ENCODE assay signal across 20 cellular contexts in the genomic region with DNA sequence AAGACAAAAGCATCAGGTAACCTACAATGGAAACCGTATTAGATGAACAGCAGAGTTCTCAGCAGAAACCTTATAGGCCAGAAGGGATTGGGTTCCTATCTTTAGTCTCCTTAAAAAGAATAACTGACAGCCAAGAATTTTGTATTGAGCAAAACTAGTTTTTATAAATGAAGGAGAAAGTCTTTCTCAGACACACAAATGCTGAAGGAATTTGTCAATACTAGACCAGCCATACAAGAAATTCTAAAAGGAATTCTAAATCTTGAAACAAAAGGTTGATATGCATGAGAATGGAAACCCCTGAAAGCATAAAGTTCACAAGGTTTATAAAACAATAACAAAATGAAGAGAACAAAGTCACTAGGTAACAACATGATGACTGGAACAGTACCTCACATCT. TPM values are rescaled to one million over a fixed set of nuclear protein-coding genes. Genes with fewer than 3 reads are reported as not detected.
DNase-seq lines count a peak whose midpoint lies in the region; ATAC-seq, FAIRE-seq and TF ChIP-seq lines count a peak whose summit lies in the region.
"Had no signal": no experiment of that assay in that cellular context is flagged by ENCODE, and none has a peak within 500 bp of the region (broad histone marks: within the 10 kb centered on the region; RNA-seq: fewer than 3 reads in every experiment).

No MANE protein-coding gene starts in this region.

- no peak for TF ChIP-seq POLR2A in HepG2 (IDR thresholded peaks at IDR 0.05; ENCODE audit: insufficient read depth in 1 of 2, low read depth in 2 of 2, low read length in 2 of 2)
- TF ChIP-seq POLR2A in right lobe of liver (IDR thresholded peaks at IDR 0.05), result no peak

- H3K79me2 ChIP-seq in HepG2 (ENCODE audit: insufficient read depth, low read length), result no peaks in the 10 kb centered on the region

- H3K27ac ChIP-seq in HepG2 (ENCODE audit: extremely low read length, insufficient read depth, low read length) (no peak overlapping the region), right lobe of liver (no peak overlapping the region), HEK293 (ENCODE audit: extremely low read depth, low read depth, low read length) (no peak overlapping the region), Panc1 (ENCODE audit: low read length) (no peak overlapping the region), right atrium auricular region (no peak overlapping the region)
- H3K27ac ChIP-seq: 22Rv1; A549; BLaER1 treated with 17β-estradiol and CSF1 and Interleukin-3, amounts not matched to agents 10 nM and 100 nM; C4-2B had no signal

- DNase-seq in HepG2 (ENCODE audit: low spot score), result no peak
- DNase-seq in right lobe of liver, result no peak
- DNase-seq in Panc1 (ENCODE audit: low read depth, low spot score), result no peak
- no peak for DNase-seq in right atrium auricular region (ENCODE audit: low spot score)
- no peak for DNase-seq in G401 (ENCODE audit: low spot score)
- DNase-seq in T-helper 1 cell, result no peak
- DNase-seq: AML-193; Caco-2; CD4-positive, alpha-beta T cell; CD8-positive, alpha-beta T cell; DMS79 treated with DMSO at 0.1 percent for 48 hours; GDM1 had no signal

- intact Hi-C loops in HepG2 (cut with micrococcal nuclease; ENCODE audit: unreplicated experiment), result no loop called here
- intact Hi-C loops in right lobe of liver (cut with DNase I), result no loop called here
- intact Hi-C loops in Panc1 (cut with micrococcal nuclease; ENCODE audit: unreplicated experiment), result no loop called here

- no peak for ATAC-seq in HepG2
- no peak for ATAC-seq in right lobe of liver
- no peak for ATAC-seq in Panc1
- ATAC-seq: A549; CD8-positive, alpha-beta T cell; GM12878 had no signal

- TF ChIP-seq EP300 in HepG2 (IDR thresholded peaks at IDR 0.05; ENCODE audit: low read depth in 2 of 2, low read length in 2 of 2) (no peak), HepG2 (CRISPR knock-in tag; IDR thresholded peaks at IDR 0.05; ENCODE audit: borderline replicate concordance) (no peak)

- POLR2A ChIA-PET in HepG2 (lab: Yijun Ruan, JAX), result no interaction called here
- POLR2A ChIA-PET in HEK293 (lab: Yijun Ruan, JAX), result no interaction called here
- POLR2A ChIA-PET in Panc1 (lab: Charles Lee), result no interaction called here

- TF ChIP-seq RAD21 in HepG2 (CRISPR knock-in tag; IDR thresholded peaks at IDR 0.05), result no peak

- BruUV-seq in HepG2 (replicated peaks; lab: Mats Ljungman, UMichigan), result no TSS peak
- BruUV-seq in Panc1 (replicated peaks; lab: Mats Ljungman, UMichigan), result TSS peak; percentile 24

- H3K27me3 ChIP-seq in HepG2 (ENCODE audit: control insufficient read depth in 1 of 2, insufficient read depth in 2 of 2, low read length in 2 of 2) (no peaks in the 10 kb centered on the region), right lobe of liver (no peaks in the 10 kb centered on the region), Panc1 (ENCODE audit: control insufficient read depth, insufficient read depth, low read length) (no peaks in the 10 kb centered on the region), right atrium auricular region (no peaks in the 10 kb centered on the region)
- H3K27me3 ChIP-seq: BLaER1 treated with 17β-estradiol and CSF1 and Interleukin-3, amounts not matched to agents 10 nM and 100 nM had no signal

- peaks cover 3 to 13% of the 10 kb centered on the region in 2 experiments; a peak in 3 of 5 replicates for H3K36me3 ChIP-seq in HepG2 (replicated peaks in 1 of 2; ENCODE audit: control insufficient read depth in 1 of 2, insufficient read depth in 2 of 2, low read length in 2 of 2)
- H3K36me3 ChIP-seq in right lobe of liver, result no peaks in the 10 kb centered on the region
- peaks cover 0 to 7% of the 10 kb centered on the region in 2 experiments; a peak in 1 of 3 replicates for H3K36me3 ChIP-seq in HEK293 (ENCODE audit: control insufficient read depth in 2 of 2, insufficient read depth in 1 of 2, low read length in 2 of 2)
- H3K36me3 ChIP-seq in Panc1 (ENCODE audit: control insufficient read depth, insufficient read depth, low read length), result no peaks in the 10 kb centered on the region
- peaks cover 11% of the 10 kb centered on the region for H3K36me3 ChIP-seq in right atrium auricular region

- in situ Hi-C loops in HepG2 (cut with HindIII; ENCODE audit: extremely low pct_ligation_motif_present, low pct_unique_long_range_greater_than_20kb), result no loop called here
- in situ Hi-C loops in Panc1 (cut with HindIII; ENCODE audit: low pct_unique_long_range_greater_than_20kb, low sequenced_read_pairs), result no loop called here
- in situ Hi-C loops in G401 (cut with HindIII; ENCODE audit: low sequenced_read_pairs), result no loop called here

- H3K9ac ChIP-seq in HepG2 (ENCODE audit: insufficient read depth, low read depth, low read length), result no peak overlapping the region
- H3K9ac ChIP-seq: BLaER1 treated with 17β-estradiol and CSF1 and Interleukin-3, amounts not matched to agents 10 nM and 100 nM had no signal

- H3K4me2 ChIP-seq in HepG2 (ENCODE audit: low read depth, low read length), result no peak overlapping the region
- H3K4me2 ChIP-seq: A549; BLaER1 treated with 17β-estradiol and CSF1 and Interleukin-3, amounts not matched to agents 10 nM and 100 nM had no signal

- WGBS in HepG2 (ENCODE audit: low lambda C conversion rate), result 96% methylated on average over 1 of the region's 1 CpG
- 100% methylated on average over 1 of the region's 1 CpG for WGBS in right lobe of liver (ENCODE audit: insufficient coverage, low coverage, low lambda C conversion rate, missing lambda C conversion rate)

- CTCF ChIA-PET in HepG2 (lab: Yijun Ruan, JAX; ENCODE audit: low intra/inter-chr PET ratio, low total read pairs) (no interaction called here), HEK293 (lab: Yijun Ruan, JAX) (no interaction called here), Panc1 (lab: Charles Lee) (no interaction called here)

- TF ChIP-seq CTCF in HepG2 (CRISPR knock-in tag; IDR thresholded peaks at IDR 0.05) (no peak), right lobe of liver (IDR thresholded peaks at IDR 0.05) (no peak), HEK293 (tag by site-specific recombination; IDR thresholded peaks at IDR 0.05) (no peak), Panc1 (IDR thresholded peaks at IDR 0.05) (no peak), right atrium auricular region (IDR thresholded peaks at IDR 0.05) (no peak)

- H3K9me3 ChIP-seq in HepG2 (ENCODE audit: low read length) (peaks cover 28% of the 10 kb centered on the region), right lobe of liver (peaks cover 0 to 3% (median 0%) of the 10 kb centered on the region in 4 donors), HEK293 (ENCODE audit: control insufficient read depth, insufficient read depth, low read depth, low read length) (no peaks in the 10 kb centered on the region), Panc1 (ENCODE audit: control insufficient read depth, insufficient read depth, low read depth, low read length) (peaks cover 10% of the 10 kb centered on the region; the same call in 1 of the 2 replicates), right atrium auricular region (peaks cover 0 to 14% of the 10 kb centered on the region in 2 donors)

- no peak overlapping the region for H3K4me3 ChIP-seq in HepG2 (replicated peaks in 1 of 3; ENCODE audit: insufficient read depth in 1 of 3, low read depth in 2 of 3, low read length in 3 of 3)
- H3K4me3 ChIP-seq in right lobe of liver, result no peak overlapping the region
- no peak overlapping the region for H3K4me3 ChIP-seq in HEK293 (ENCODE audit: low read depth, low read length)
- no peak overlapping the region for H3K4me3 ChIP-seq in Panc1 (ENCODE audit: low read depth in 2 of 2, low read length in 2 of 2)
- H3K4me3 ChIP-seq in right atrium auricular region, result no peak overlapping the region
- H3K4me3 ChIP-seq: A549; BLaER1 treated with 17β-estradiol and CSF1 and Interleukin-3, amounts not matched to agents 10 nM and 100 nM; GM12878 had no signal

- H2AFZ ChIP-seq in HepG2 (ENCODE audit: low read length), result no peak overlapping the region

- no peak for FAIRE-seq in HepG2 (lab: Jason Lieb, UNC)
- FAIRE-seq: A549, GM12878, GM12892, GM18507 had no signal

- H3K4me1 ChIP-seq in HepG2 (ENCODE audit: insufficient read depth, low read length) (no peaks in the 10 kb centered on the region), right lobe of liver (no peaks in the 10 kb centered on the region), HEK293 (ENCODE audit: control insufficient read depth, insufficient read depth, low read length) (no peaks in the 10 kb centered on the region), Panc1 (ENCODE audit: control insufficient read depth, insufficient read depth, low read length) (no peaks in the 10 kb centered on the region), right atrium auricular region (peaks cover 0 to 10% of the 10 kb centered on the region in 2 donors)
- H3K4me1 ChIP-seq: BLaER1 treated with 17β-estradiol and CSF1 and Interleukin-3, amounts not matched to agents 10 nM and 100 nM; Caco-2 had no signal

- H4K20me1 ChIP-seq in HepG2 (ENCODE audit: insufficient read depth, low read length), result no peaks in the 10 kb centered on the region

RNA-seq across cellular contexts. Expression of gene NEK7, which starts 58.1 kb away (rescaled TPM):
- total RNA-seq in HepG2 (2016; rRNA removed; fragmentation: Illumina TruSeq; extraction: Trizol) (19.2 and 25.5 TPM in 2 replicates), right lobe of liver (10 to 100 TPM; 20.6 to 32.3 (median 21.5) TPM), Panc1 (2021; ENCODE audit: unreplicated experiment) (53.0 TPM), right atrium auricular region (100 to 1,000 TPM; 168 to 228 TPM)
- total RNA-seq in HepG2 (2016; cell fraction: cytosol; rRNA removed; fragmentation: Illumina TruSeq; extraction: Trizol; ENCODE audit: low read depth), result 11.2 and 13.0 TPM in 2 replicates
- total RNA-seq in HepG2 (2016; cell fraction: insoluble cytoplasmic fraction; rRNA removed; fragmentation: Illumina TruSeq; extraction: Trizol), result 18.2 and 27.3 TPM in 2 replicates
- 19.4 and 21.0 TPM in 2 replicates for total RNA-seq in HepG2 (2016; cell fraction: membrane; rRNA removed; fragmentation: Illumina TruSeq; extraction: Trizol)
- total RNA-seq in HepG2 (2016; cell fraction: nucleus; rRNA removed; fragmentation: Illumina TruSeq; extraction: Trizol), result 13.3 and 16.2 TPM in 2 replicates
- polyA plus RNA-seq in HepG2 (2011; rRNA removed), result 13.7 and 18.1 TPM in 2 replicates
- 8.3 and 12.7 TPM in 2 replicates for polyA plus RNA-seq in HepG2 (2011; cell fraction: cytosol; rRNA removed)
- 8.7 and 9.7 TPM in 2 replicates for polyA plus RNA-seq in HepG2 (2011; cell fraction: nucleus; rRNA removed)
- 8.9 and 11.2 TPM in 2 replicates for polyA plus RNA-seq in HepG2 (2012)
- 1.4 TPM in 2 replicates for polyA plus RNA-seq in HepG2 (2016; cell fraction: cytosol; fragmentation: Illumina TruSeq; extraction: Trizol; ENCODE audit: low read depth)
- polyA plus RNA-seq in HepG2 (2016; cell fraction: insoluble cytoplasmic fraction; fragmentation: Illumina TruSeq; extraction: Trizol; ENCODE audit: low read depth), result 15.9 and 16.7 TPM in 2 replicates
- 6.0 and 6.2 TPM in 2 replicates for polyA plus RNA-seq in HepG2 (2016; cell fraction: membrane; fragmentation: Illumina TruSeq; extraction: Trizol; ENCODE audit: low read depth)
- polyA plus RNA-seq in HepG2 (2016; cell fraction: nucleus; fragmentation: Illumina TruSeq; extraction: Trizol; ENCODE audit: insufficient read depth, low read depth), result 12.0 and 12.2 TPM in 2 replicates
- polyA minus RNA-seq in HepG2 (2011; rRNA and poly(A)+ RNA removed; ENCODE audit: low replicate concordance), result 7.4 and 49.1 TPM in 2 replicates
- polyA minus RNA-seq in HepG2 (2011; cell fraction: cytosol; rRNA and poly(A)+ RNA removed), result 13.1 and 26.9 TPM in 2 replicates
- 28.5 and 38.8 TPM in 2 replicates for polyA minus RNA-seq in HepG2 (2011; cell fraction: nucleus; rRNA and poly(A)+ RNA removed)
- polyA plus RNA-seq in Panc1 (2012; ENCODE audit: insufficient read length), result 19.3 TPM
- 13.6 and 15.6 TPM in 2 replicates for total RNA-seq in G401 (2014; rRNA removed; shearing (Covaris generic))

Comparison
In these comparisons a context has a peak if more than half of its experiments do, and no peak if none do; other contexts are left out.
1. Of the 63 proteins assayed by ChIP-seq in both HepG2 and HEK293: peak only in HepG2: none; only in HEK293: SETDB1; in both: none; in neither: 62.